In the genomic region with DNA sequence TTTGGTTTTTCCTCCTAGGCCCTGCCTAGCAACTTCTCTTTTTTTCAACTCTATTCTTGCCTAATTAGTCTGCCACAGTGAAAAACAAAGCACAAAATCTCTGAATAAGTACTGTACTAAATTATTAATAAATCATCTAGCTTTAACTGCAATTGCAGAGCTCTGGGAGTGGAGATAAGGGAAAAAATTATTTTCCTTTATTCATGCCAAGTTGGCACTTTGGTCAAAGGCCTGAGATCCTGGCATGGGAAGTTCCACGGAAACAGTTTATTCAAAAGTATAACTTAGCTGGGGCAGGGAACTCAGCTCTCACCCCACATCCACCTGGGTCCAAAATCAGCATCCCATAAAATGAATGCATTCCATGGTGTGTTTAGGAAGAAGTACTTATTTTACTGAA, we compare ENCODE assay signal across 21 cellular contexts.
DNase-seq lines count a peak whose midpoint lies in the region; ATAC-seq, FAIRE-seq and TF ChIP-seq lines count a peak whose summit lies in the region.
"Had no signal": no experiment of that assay in that cellular context is flagged by ENCODE, and none has a peak within 500 bp of the region (broad histone marks: within the 10 kb centered on the region; RNA-seq: fewer than 3 reads in every experiment).

No MANE protein-coding gene starts in this region.

- no peaks in the 10 kb centered on the region for H4K20me1 ChIP-seq in BLaER1

- no peak overlapping the region for H3K18ac ChIP-seq in mesenchymal stem cell (ENCODE audit: low read depth in 1 of 2, low read length in 2 of 2)

- H3K27ac ChIP-seq in BLaER1: no peak overlapping the region
- H3K27ac ChIP-seq in endodermal cell (ENCODE audit: low read depth, low read length): no peak overlapping the region
- H3K27ac ChIP-seq in pancreas: peak overlapping the region; percentile 33 to 70 (median 56)
- no peak overlapping the region for H3K27ac ChIP-seq in mesenchymal stem cell (ENCODE audit: low read length, poor library complexity, severe bottlenecking)
- H3K27ac ChIP-seq in adrenal gland: peak overlapping the region in 2 of 5 donors; percentile 40 to 42
- H3K27ac ChIP-seq: GM23248 had no signal

- no peaks in the 10 kb centered on the region for H3K9me3 Mint-ChIP-seq in endodermal cell
- H3K9me3 Mint-ChIP-seq: CD8-positive, alpha-beta T cell; IgD-negative memory B cell had no signal

- peaks cover 2% of the 10 kb centered on the region for H3K27me3 Mint-ChIP-seq in endodermal cell (ENCODE audit: insufficient read depth)

- peaks cover 29% of the 10 kb centered on the region for H3K4me1 Mint-ChIP-seq in endodermal cell

- H4K8ac ChIP-seq in mesenchymal stem cell (ENCODE audit: low read length): no peak overlapping the region

- intact Hi-C loops in pancreas (cut with DNase I) (no loop called here), adrenal gland (cut with DNase I) (no loop called here)

- ATAC-seq in pancreas: peak; percentile 59 to 74 (median 66)
- ATAC-seq in HG03565 (IDR thresholded peaks at IDR 0.05; ENCODE audit: unreplicated experiment): no peak
- ATAC-seq: CD8-positive, alpha-beta T cell had no signal

- H3K36me3 Mint-ChIP-seq in endodermal cell (ENCODE audit: low read depth): peaks cover 1% of the 10 kb centered on the region
- H3K36me3 Mint-ChIP-seq: CD8-positive, alpha-beta T cell; IgD-negative memory B cell had no signal

- H3K27me3 ChIP-seq in BLaER1 (no peaks in the 10 kb centered on the region), endodermal cell (ENCODE audit: control insufficient read depth, insufficient read depth, low read length, poor library complexity, severe bottlenecking) (no peaks in the 10 kb centered on the region), pancreas (no peaks in the 10 kb centered on the region), mesenchymal stem cell (ENCODE audit: control insufficient read depth in 1 of 2, insufficient read depth in 1 of 2, low read length in 2 of 2) (no peaks in the 10 kb centered on the region), adrenal gland (no peaks in the 10 kb centered on the region)

- TF ChIP-seq POLR2A in adrenal gland (IDR thresholded peaks at IDR 0.05): no peak

- H3K4me1 ChIP-seq in BLaER1 (peaks cover 31% of the 10 kb centered on the region), endodermal cell (ENCODE audit: control insufficient read depth, insufficient read depth, low read length) (peaks cover 12% of the 10 kb centered on the region), pancreas (peaks cover 22 to 31% (median 31%) of the 10 kb centered on the region in 3 donors), mesenchymal stem cell (ENCODE audit: control insufficient read depth, insufficient read depth, low read depth, low read length) (no peaks in the 10 kb centered on the region), adrenal gland (replicated peaks in 1 of 2) (peaks cover 0 to 19% of the 10 kb centered on the region in 2 donors)

- H2BK15ac ChIP-seq in mesenchymal stem cell (ENCODE audit: low read depth, poor library complexity, severe bottlenecking): no peak overlapping the region

- H2AFZ ChIP-seq in mesenchymal stem cell (ENCODE audit: low read depth, low read length): no peak overlapping the region

- FAIRE-seq in pancreas (lab: Jason Lieb, UNC): no peak
- FAIRE-seq: GM12892, GM19239 had no signal

- no peak overlapping the region for H3K4me3 Mint-ChIP-seq in endodermal cell
- H3K4me3 Mint-ChIP-seq: CD8-positive, alpha-beta T cell; IgD-negative memory B cell had no signal

- DNase-seq in NOMO-1 treated with DMSO at 0.1 percent for 48 hours (lab: John Stamatoyannopoulos, UW; ENCODE audit: unreplicated experiment) (peak; percentile 39), endodermal cell (no peak), pancreas (no peak), mesenchymal stem cell (no peak), NCI-H2227 treated with DMSO at 0.1 percent for 48 hours (lab: John Stamatoyannopoulos, UW) (no peak), adrenal gland (no peak)
- DNase-seq: AML-193; CD8-positive, alpha-beta T cell; DND-41; GDM1; GM23248; MV-4-11; NCI-H1417 treated with DMSO at 0.1 percent for 48 hours; NCI-H2081; NCI-H526 treated with DMSO at 0.1 percent for 48 hours; NK-92 treated with Interleukin-12 subunit alpha and Interleukin-12 subunit beta, amount 100 ng/mL, for 24 hours had no signal

- TF ChIP-seq CTCF in endodermal cell (conservative IDR thresholded peaks at IDR 0.05): no peak
- no peak for TF ChIP-seq CTCF in pancreas (IDR thresholded peaks at IDR 0.05)
- TF ChIP-seq CTCF in adrenal gland (IDR thresholded peaks at IDR 0.05): no peak

- H3K4ac ChIP-seq in mesenchymal stem cell (ENCODE audit: low read depth in 1 of 2, low read length in 2 of 2): no peak overlapping the region

- H2BK5ac ChIP-seq in mesenchymal stem cell (ENCODE audit: low read depth, low read length, poor library complexity, severe bottlenecking): no peak overlapping the region

- H3K23ac ChIP-seq in mesenchymal stem cell (ENCODE audit: low read length in 2 of 2): no peak overlapping the region

- peak overlapping the region; percentile 66 for H3K27ac Mint-ChIP-seq in endodermal cell
- H3K27ac Mint-ChIP-seq: CD8-positive, alpha-beta T cell; IgD-negative memory B cell had no signal

- no peaks in the 10 kb centered on the region for H3K79me1 ChIP-seq in mesenchymal stem cell (replicated peaks; ENCODE audit: low read length, poor library complexity, severe bottlenecking)

- WGBS in endodermal cell (ENCODE audit: insufficient coverage in 1 of 2, insufficient read length in 1 of 2), 2 experiments: 93 to 100% methylated on average over 1 of the region's 1 CpG
- 12 to 17% methylated on average over 1 of the region's 1 CpG for WGBS in pancreas, 2 donors
- 100% methylated on average over 1 of the region's 1 CpG for WGBS in mesenchymal stem cell
- WGBS in adrenal gland, 4 donors: 19 to 41% (median 32%) methylated on average over 1 of the region's 1 CpG

- H3K36me3 ChIP-seq in BLaER1 (no peaks in the 10 kb centered on the region), endodermal cell (ENCODE audit: control insufficient read depth, insufficient read depth, low read length) (no peaks in the 10 kb centered on the region), pancreas (no peaks in the 10 kb centered on the region), mesenchymal stem cell (ENCODE audit: control insufficient read depth in 1 of 2, insufficient read depth in 2 of 2, low read depth in 1 of 2, low read length in 2 of 2) (no peaks in the 10 kb centered on the region), adrenal gland (replicated peaks in 1 of 2) (no peaks in the 10 kb centered on the region)

- 0 out of 2 replicates have a peak, but pooled peaks cover under 1% of the 10 kb centered on the region for H3K9me3 ChIP-seq in BLaER1
- H3K9me3 ChIP-seq in endodermal cell (ENCODE audit: control insufficient read depth, low read length): peaks cover 6% of the 10 kb centered on the region
- no peaks in the 10 kb centered on the region for H3K9me3 ChIP-seq in pancreas
- H3K9me3 ChIP-seq in mesenchymal stem cell (ENCODE audit: control insufficient read depth, low read length): no peaks in the 10 kb centered on the region
- no peaks in the 10 kb centered on the region for H3K9me3 ChIP-seq in adrenal gland (replicated peaks in 1 of 3)

- no peak overlapping the region for H3K4me3 ChIP-seq in BLaER1
- peak overlapping the region; percentile 26 for H3K4me3 ChIP-seq in endodermal cell (ENCODE audit: low read length)
- no peak overlapping the region for H3K4me3 ChIP-seq in pancreas
- H3K4me3 ChIP-seq in mesenchymal stem cell (ENCODE audit: insufficient read depth in 1 of 2, low read depth in 1 of 2, low read length in 2 of 2): no peak overlapping the region
- no peak overlapping the region for H3K4me3 ChIP-seq in adrenal gland
- H3K4me3 ChIP-seq: GM23248 had no signal

- no peak overlapping the region for H2BK12ac ChIP-seq in mesenchymal stem cell (ENCODE audit: low read length in 2 of 2)

- H2BK120ac ChIP-seq in mesenchymal stem cell (ENCODE audit: low read depth, low read length): no peak overlapping the region

- H3K4me2 ChIP-seq in BLaER1 (peak overlapping the region; percentile 20; the same call in 1 of the 2 replicates), mesenchymal stem cell (ENCODE audit: low read length, poor library complexity, severe bottlenecking) (no peak overlapping the region)

- no peak overlapping the region for H2AK5ac ChIP-seq in mesenchymal stem cell (ENCODE audit: low read length, severe bottlenecking)

- no peak overlapping the region for H4K91ac ChIP-seq in mesenchymal stem cell (ENCODE audit: low read length)

- no peak overlapping the region for H3K9ac ChIP-seq in BLaER1
- no peak overlapping the region for H3K9ac ChIP-seq in endodermal cell (ENCODE audit: extremely low read depth, low read length, poor library complexity, severe bottlenecking)
- no peak overlapping the region for H3K9ac ChIP-seq in mesenchymal stem cell (ENCODE audit: low read length)
- H3K9ac ChIP-seq: GM23248 had no signal

- no peak overlapping the region for H3K14ac ChIP-seq in mesenchymal stem cell (ENCODE audit: low read length in 2 of 2)

Comparison
In these comparisons a context has a peak if more than half of its experiments do, and no peak if none do; other contexts are left out.
1. H3K27ac ChIP-seq: peak in pancreas (4 of 4); none in BLaER1 (single experiment), endodermal cell (single experiment) and mesenchymal stem cell (single experiment).